In genomic region chr9:130366072-130366471, GRCh38 we compare ENCODE assay signal across 39 cellular contexts.
"Had no signal": no experiment of that assay in that cellular context is flagged by ENCODE, and none has a peak within 500 bp of the region (broad histone marks: within the 10 kb centered on the region; RNA-seq: fewer than 3 reads in every experiment).

No MANE protein-coding gene starts in this region.

- H3K4me3 Mint-ChIP-seq: activated naive CD4-positive, alpha-beta T cell treated with anti-CD3 and anti-CD28 coated beads for 36 hours; activated naive CD4-positive, alpha-beta T cell treated with anti-CD3 and anti-CD28 coated beads, Interleukin-2, amount 10 ng/mL, durations not matched to agents 7 days and 5 days; activated naive CD4-positive, alpha-beta T cell treated with anti-CD3 and anti-CD28 coated beads, Interleukin-2, amount 50 U/mL, for 24 hours; activated naive CD8-positive, alpha-beta T cell; activated naive CD8-positive, alpha-beta T cell treated with anti-CD3 and anti-CD28 coated beads for 36 hours; activated naive CD8-positive, alpha-beta T cell treated with anti-CD3 and anti-CD28 coated beads, Interleukin-2, amount 10 ng/mL, durations not matched to agents 7 days and 5 days; activated naive CD8-positive, alpha-beta T cell treated with anti-CD3 and anti-CD28 coated beads, Interleukin-2, amount 50 U/mL, for 24 hours; activated T-cell treated with anti-CD3 and anti-CD28 coated beads, Interleukin-2, amount 50 U/mL, for 24 hours; activated T-cell treated with anti-CD3 and anti-CD28 coated beads, Interleukin-2, amount 50 U/mL, for 4 hours; activated T-cell treated with anti-CD3 and anti-CD28 coated beads, Interleukin-2, amount 50 U/mL, for 72 hours; activated T-helper 1 cell treated with anti-CD3 and anti-CD28 coated beads, Interleukin-12 subunit alpha, Interleukin-12 subunit beta, Interleukin-2, Interleukin-4 antibody, amounts not matched to agents 30 ng/mL and 10 ng/mL and 1 ng/mL, durations not matched to agents 14 hours and 24 hours and 36 hours; activated T-helper 17 cell treated with anti-CD3 and anti-CD28 coated beads, Interleukin-2, amount 50 U/mL, for 72 hours; brain; central memory CD8-positive, alpha-beta T cell had no signal

- FAIRE-seq: astrocyte, bronchial epithelial cell had no signal

- H3K4me1 ChIP-seq: adrenal gland, ascending aorta, body of pancreas, breast epithelium had no signal

- H3K36me3 Mint-ChIP-seq: activated naive CD4-positive, alpha-beta T cell treated with anti-CD3 and anti-CD28 coated beads, Interleukin-2, amount 10 ng/mL, durations not matched to agents 7 days and 5 days; activated naive CD8-positive, alpha-beta T cell; activated naive CD8-positive, alpha-beta T cell treated with anti-CD3 and anti-CD28 coated beads for 36 hours; activated naive CD8-positive, alpha-beta T cell treated with anti-CD3 and anti-CD28 coated beads, Interleukin-2, amount 10 ng/mL, durations not matched to agents 7 days and 5 days; brain had no signal

- H3K27me3 ChIP-seq: adrenal gland, ascending aorta, body of pancreas, brain microvascular endothelial cell, breast epithelium, cardiac muscle cell had no signal

- H3K27ac ChIP-seq: adrenal gland, ascending aorta, body of pancreas, brain microvascular endothelial cell, breast epithelium, cardiac muscle cell had no signal

- H3K4me3 ChIP-seq: adrenal gland, ascending aorta, body of pancreas, breast epithelium, cardiac muscle cell had no signal

- DNase-seq: activated effector memory CD4-positive, alpha-beta T cell treated with anti-CD3 and anti-CD28 coated beads, Interleukin-2, amount 50 U/mL, for 16 hours; activated effector memory CD4-positive, alpha-beta T cell treated with Interleukin-2 at 50 U/mL for 16 hours; activated gamma-delta T cell; activated gamma-delta T cell treated with Interleukin-2 at 50 U/mL for 16 hours; activated naive CD4-positive, alpha-beta T cell; activated naive CD4-positive, alpha-beta T cell treated with anti-CD3 and anti-CD28 coated beads for 36 hours; activated naive CD4-positive, alpha-beta T cell treated with anti-CD3 and anti-CD28 coated beads, Interleukin-2, amount 10 ng/mL, durations not matched to agents 7 days and 5 days; activated naive CD4-positive, alpha-beta T cell treated with anti-CD3 and anti-CD28 coated beads, Interleukin-2, amount 50 U/mL, for 16 hours; activated naive CD4-positive, alpha-beta T cell treated with Interleukin-2 at 50 U/mL for 16 hours; activated naive CD8-positive, alpha-beta T cell treated with anti-CD3 and anti-CD28 coated beads for 36 hours; activated naive CD8-positive, alpha-beta T cell treated with anti-CD3 and anti-CD28 coated beads, Interleukin-2, amount 10 ng/mL, durations not matched to agents 7 days and 5 days; activated naive CD8-positive, alpha-beta T cell treated with anti-CD3 and anti-CD28 coated beads, Interleukin-2, amount 50 U/mL, for 24 hours; activated T-cell treated with anti-CD3 and anti-CD28 coated beads, Interleukin-2, amount 50 U/mL, for 1 hour; activated T-cell treated with anti-CD3 and anti-CD28 coated beads, Interleukin-2, amount 50 U/mL, for 24 hours; activated T-cell treated with anti-CD3 and anti-CD28 coated beads, Interleukin-2, amount 50 U/mL, for 4 hours; activated T-cell treated with anti-CD3 and anti-CD28 coated beads, Interleukin-2, amount 50 U/mL, for 48 hours; activated T-cell treated with anti-CD3 and anti-CD28 coated beads, Interleukin-2, amount 50 U/mL, for 72 hours; adrenal gland; amniotic stem cell; amygdala; anterior cingulate cortex; aorta; body of pancreas; brain microvascular endothelial cell; caudate nucleus; central memory CD4-positive, alpha-beta T cell; cerebellar nuclear complex had no signal

- H3K27ac Mint-ChIP-seq: activated naive CD4-positive, alpha-beta T cell treated with anti-CD3 and anti-CD28 coated beads for 36 hours; activated naive CD4-positive, alpha-beta T cell treated with anti-CD3 and anti-CD28 coated beads, Interleukin-2, amount 50 U/mL, for 72 hours; activated naive CD8-positive, alpha-beta T cell; activated naive CD8-positive, alpha-beta T cell treated with anti-CD3 and anti-CD28 coated beads for 36 hours; activated naive CD8-positive, alpha-beta T cell treated with anti-CD3 and anti-CD28 coated beads, Interleukin-2, amount 10 ng/mL, durations not matched to agents 7 days and 5 days; activated naive CD8-positive, alpha-beta T cell treated with anti-CD3 and anti-CD28 coated beads, Interleukin-2, amount 50 U/mL, for 24 hours; activated T-cell treated with anti-CD3 and anti-CD28 coated beads, Interleukin-2, amount 50 U/mL, for 24 hours; activated T-cell treated with anti-CD3 and anti-CD28 coated beads, Interleukin-2, amount 50 U/mL, for 72 hours; activated T-helper 1 cell treated with anti-CD3 and anti-CD28 coated beads, Interleukin-12 subunit alpha, Interleukin-12 subunit beta, Interleukin-2, Interleukin-4 antibody, amounts not matched to agents 30 ng/mL and 10 ng/mL and 1 ng/mL, durations not matched to agents 14 hours and 24 hours and 36 hours had no signal

- H3K9me3 Mint-ChIP-seq: activated naive CD4-positive, alpha-beta T cell treated with anti-CD3 and anti-CD28 coated beads, Interleukin-2, amount 10 ng/mL, durations not matched to agents 7 days and 5 days; activated naive CD4-positive, alpha-beta T cell treated with anti-CD3 and anti-CD28 coated beads, Interleukin-2, amount 50 U/mL, for 24 hours; activated T-cell treated with anti-CD3 and anti-CD28 coated beads, Interleukin-2, amount 50 U/mL, for 4 hours; activated T-helper 1 cell treated with anti-CD3 and anti-CD28 coated beads, Interleukin-12 subunit alpha, Interleukin-12 subunit beta, Interleukin-2, Interleukin-4 antibody, amounts not matched to agents 30 ng/mL and 10 ng/mL and 1 ng/mL, durations not matched to agents 14 hours and 24 hours and 36 hours; activated T-helper 17 cell treated with anti-CD3 and anti-CD28 coated beads, Interleukin-2, amount 50 U/mL, for 72 hours; central memory CD8-positive, alpha-beta T cell had no signal

- H3K36me3 ChIP-seq: adrenal gland, ascending aorta, brain microvascular endothelial cell, breast epithelium, cardiac muscle cell had no signal

- H3K9me3 ChIP-seq: adrenal gland, ascending aorta, body of pancreas, breast epithelium had no signal

- ATAC-seq: activated naive CD4-positive, alpha-beta T cell treated with anti-CD3 and anti-CD28 coated beads, Interleukin-2, amount 50 U/mL, for 72 hours; activated naive CD8-positive, alpha-beta T cell treated with anti-CD3 and anti-CD28 coated beads, Interleukin-2, amount 50 U/mL, for 24 hours; activated T-cell treated with anti-CD3 and anti-CD28 coated beads, Interleukin-2, amount 50 U/mL, for 4 hours; activated T-cell treated with anti-CD3 and anti-CD28 coated beads, Interleukin-2, amount 50 U/mL, for 72 hours; activated T-helper 17 cell treated with anti-CD3 and anti-CD28 coated beads, Interleukin-2, amount 50 U/mL, for 72 hours; body of pancreas had no signal

- H3K27me3 Mint-ChIP-seq: activated naive CD4-positive, alpha-beta T cell treated with anti-CD3 and anti-CD28 coated beads, Interleukin-2, amount 50 U/mL, for 24 hours; activated naive CD8-positive, alpha-beta T cell had no signal
